1 cellular context compared by ENCODE assay signal in the genomic region with DNA sequence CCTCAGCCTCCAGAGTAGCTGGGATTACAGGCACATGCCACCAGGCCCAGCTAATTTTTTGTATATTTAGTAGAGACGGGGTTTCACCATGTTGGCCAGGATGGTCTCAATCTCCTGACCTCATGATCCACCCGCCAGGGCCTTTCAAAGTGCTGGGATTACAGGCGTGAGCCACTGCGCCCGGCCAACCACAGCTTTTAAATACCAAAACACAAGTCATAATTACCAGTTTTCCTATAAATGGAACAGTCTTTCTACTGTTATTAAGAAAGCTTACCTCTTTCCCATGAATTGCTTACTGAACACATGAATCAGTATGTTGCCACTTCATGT.
TF ChIP-seq lines count a peak whose summit lies in the region.

No MANE protein-coding gene starts in this region.

TF ChIP-seq in K562, 482 proteins besides CTCF, POLR2A, EP300 and RAD21:
- TF ChIP-seq, protein P1, sequence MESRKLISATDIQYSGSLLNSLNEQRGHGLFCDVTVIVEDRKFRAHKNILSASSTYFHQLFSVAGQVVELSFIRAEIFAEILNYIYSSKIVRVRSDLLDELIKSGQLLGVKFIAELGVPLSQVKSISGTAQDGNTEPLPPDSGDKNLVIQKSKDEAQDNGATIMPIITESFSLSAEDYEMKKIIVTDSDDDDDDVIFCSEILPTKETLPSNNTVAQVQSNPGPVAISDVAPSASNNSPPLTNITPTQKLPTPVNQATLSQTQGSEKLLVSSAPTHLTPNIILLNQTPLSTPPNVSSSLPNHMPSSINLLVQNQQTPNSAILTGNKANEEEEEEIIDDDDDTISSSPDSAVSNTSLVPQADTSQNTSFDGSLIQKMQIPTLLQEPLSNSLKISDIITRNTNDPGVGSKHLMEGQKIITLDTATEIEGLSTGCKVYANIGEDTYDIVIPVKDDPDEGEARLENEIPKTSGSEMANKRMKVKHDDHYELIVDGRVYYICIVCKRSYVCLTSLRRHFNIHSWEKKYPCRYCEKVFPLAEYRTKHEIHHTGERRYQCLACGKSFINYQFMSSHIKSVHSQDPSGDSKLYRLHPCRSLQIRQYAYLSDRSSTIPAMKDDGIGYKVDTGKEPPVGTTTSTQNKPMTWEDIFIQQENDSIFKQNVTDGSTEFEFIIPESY (CRISPR knock-in tag; IDR thresholded peaks at IDR 0.05): peak; percentile 93
